In genomic region chr16:70395345-70395901, GRCh38 we compare ENCODE assay signal across 7 cellular contexts. TPM values are rescaled to one million over a fixed set of nuclear protein-coding genes. Genes with fewer than 3 reads are reported as not detected.
A peak's percentile ranks its signal among the peaks of the same experiment; 100 is the strongest.
DNase-seq lines count a peak whose midpoint lies in the region; ATAC-seq and TF ChIP-seq lines count a peak whose summit lies in the region.

No MANE protein-coding gene starts in this region.

- no peak for TF ChIP-seq EP300 in Ishikawa (IDR thresholded peaks at IDR 0.05; ENCODE audit: borderline replicate concordance)

- peak; percentile 90 for TF ChIP-seq RAD21 in Ishikawa (IDR thresholded peaks at IDR 0.05; ENCODE audit: low read depth)

- H3K36me3 ChIP-seq in WERI-Rb-1 (peaks cover 72% of the 10 kb centered on the region), left lung (peaks cover 0 to 52% of the 10 kb centered on the region in 2 donors)

- ATAC-seq in left lung (peak; percentile 96), HG02623 (IDR thresholded peaks at IDR 0.05; ENCODE audit: unreplicated experiment) (no peak)

- H3K9me3 ChIP-seq in WERI-Rb-1 (ENCODE audit: severe bottlenecking) = no peaks in the 10 kb centered on the region
- no peaks in the 10 kb centered on the region for H3K9me3 ChIP-seq in left lung

- H3K27me3 ChIP-seq in WERI-Rb-1 (ENCODE audit: insufficient read depth, low read depth, severe bottlenecking) = no peaks in the 10 kb centered on the region
- no peaks in the 10 kb centered on the region for H3K27me3 ChIP-seq in left lung

- intact Hi-C loops in left lung (cut with DNase I) = loop anchor here in 1 of 2 donors (10.0 kb wide), 1 partner anchor 79 kb away; no protein-coding TSS in a partner anchor

- H3K27ac ChIP-seq in WERI-Rb-1 (peak overlapping the region; percentile 92), left lung (no peak overlapping the region)

- peaks cover 0 to 14% of the 10 kb centered on the region in 2 donors for H3K4me1 ChIP-seq in left lung

- TF ChIP-seq CTCF in GM12864 (IDR thresholded peaks at IDR 0.05; ENCODE audit: low read depth, low read length, missing control alignments) (peak; percentile 91), WERI-Rb-1 (IDR thresholded peaks at IDR 0.05; ENCODE audit: low read depth, low read length) (peak; percentile 89), cardiac fibroblast (IDR thresholded peaks at IDR 0.05; ENCODE audit: low read depth, low read length) (peak; percentile 85), left lung (IDR thresholded peaks at IDR 0.05) (peak; percentile 68 to 84)

- DNase-seq in GM12864 (ENCODE audit: low read depth) (no peak), WERI-Rb-1 (peak; percentile 83), cardiac fibroblast (ENCODE audit: low read depth in 2 of 2) (peak; percentile 57 to 60), left lung (peak; percentile 80 to 95)
- DNase-seq in stimulated activated CD8-positive, alpha-beta memory T cell treated with anti-CD3 and anti-CD28 coated beads, Interleukin-15, amount 100 ng/mL, for 24 hours (ENCODE audit: low read depth) = peak; percentile 38

- H3K4me3 ChIP-seq in GM12864 (ENCODE audit: low read depth, low read length) (no peak overlapping the region), WERI-Rb-1 (ENCODE audit: low read depth, low read length) (no peak overlapping the region), cardiac fibroblast (replicated peaks in 1 of 2; ENCODE audit: low read depth in 2 of 2, low read length in 2 of 2) (no peak overlapping the region), left lung (no peak overlapping the region)

TF ChIP-seq in Ishikawa, 13 proteins besides CTCF, POLR2A, EP300 and RAD21:
- TF ChIP-seq FOXM1 (IDR thresholded peaks at IDR 0.05; ENCODE audit: borderline replicate concordance, low read depth) = no peak
- no peak for TF ChIP-seq ZBTB7A (IDR thresholded peaks at IDR 0.05; ENCODE audit: low read depth)
- no peak for TF ChIP-seq CREB1 (IDR thresholded peaks at IDR 0.05; ENCODE audit: low read depth)
- TF ChIP-seq TEAD4 (IDR thresholded peaks at IDR 0.05) = no peak
- no peak for TF ChIP-seq YY1 (IDR thresholded peaks at IDR 0.05; ENCODE audit: low read depth)
- TF ChIP-seq NFIC (IDR thresholded peaks at IDR 0.05) = no peak
- TF ChIP-seq TCF12 (IDR thresholded peaks at IDR 0.05; ENCODE audit: low read depth) = no peak
- no peak for TF ChIP-seq EGR1 (IDR thresholded peaks at IDR 0.05)

RNA-seq across cellular contexts. Expression of gene ST3GAL2, which starts 43.5 kb away (rescaled TPM):
- total RNA-seq in left lung = 10 to 100 TPM; 28.7 to 35.1 TPM

RNA-seq across cellular contexts. Expression of gene DDX19A, which starts 48.7 kb away (rescaled TPM):
- 10 to 100 TPM; 28.8 to 31.7 TPM for total RNA-seq in left lung

RNA-seq across cellular contexts. Expression of gene FCSK, which starts 59.0 kb away (rescaled TPM):
- total RNA-seq in left lung = 10 to 100 TPM; 20.4 to 20.7 TPM
